Comparison of ENCODE assay signal across 17 cellular contexts in the genomic region with DNA sequence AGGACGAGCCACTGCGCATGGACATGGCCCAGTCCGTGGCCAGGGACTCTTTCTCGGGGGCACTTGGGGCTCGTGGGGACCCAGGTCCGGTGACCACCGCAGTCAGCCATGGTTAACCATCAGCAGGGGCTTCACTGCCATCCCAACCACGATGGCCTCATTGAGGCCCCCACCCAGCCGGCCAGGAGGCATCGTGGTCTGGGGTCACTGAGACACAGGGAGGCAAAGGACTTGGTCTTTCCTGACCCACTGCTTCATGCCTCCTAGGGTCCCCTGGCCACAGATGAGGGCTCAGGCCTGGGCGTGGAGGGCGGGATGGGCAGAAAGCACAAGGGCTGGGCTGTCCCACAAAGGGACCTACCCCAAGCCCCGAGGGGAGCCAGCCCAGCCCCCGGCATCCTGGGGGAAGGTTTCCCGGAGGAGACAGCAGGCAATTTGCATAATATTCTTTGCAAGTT. TPM values are rescaled to one million over a fixed set of nuclear protein-coding genes. Genes with fewer than 3 reads are reported as not detected.
A peak's percentile ranks its signal among the peaks of the same experiment; 100 is the strongest.
DNase-seq lines count a peak whose midpoint lies in the region; ATAC-seq and TF ChIP-seq lines count a peak whose summit lies in the region.
"Had no signal": no experiment of that assay in that cellular context is flagged by ENCODE, and none has a peak within 500 bp of the region (broad histone marks: within the 10 kb centered on the region; RNA-seq: fewer than 3 reads in every experiment).

No MANE protein-coding gene starts in this region.

- no peaks in the 10 kb centered on the region; the same call in 1 of the 2 replicates for H3K27me3 ChIP-seq in H7 (ENCODE audit: control insufficient read depth, insufficient read depth, low read length)
- H3K27me3 ChIP-seq in right cardiac atrium (ENCODE audit: control insufficient read depth, insufficient read depth): no peaks in the 10 kb centered on the region
- H3K27me3 ChIP-seq: colonic mucosa had no signal

- H3K36me3 ChIP-seq in H7 (replicated peaks; ENCODE audit: control insufficient read depth, insufficient read depth, low read length): no peaks in the 10 kb centered on the region
- H3K36me3 ChIP-seq: colonic mucosa had no signal

- H3K27ac ChIP-seq in RWPE1 (peak overlapping the region; percentile 59), right cardiac atrium (ENCODE audit: low read length) (no peak overlapping the region)
- H3K27ac ChIP-seq: C4-2B, colonic mucosa had no signal

- H3K4me3 Mint-ChIP-seq in stimulated activated effector memory CD8-positive, alpha-beta T cell treated with anti-CD3 and anti-CD28 coated beads, Interleukin-12 subunit alpha, Interleukin-12 subunit beta, amount 100 ng/mL, for 72 hours: no peak overlapping the region
- H3K4me3 Mint-ChIP-seq: activated CD4-positive, alpha-beta memory T cell treated with anti-CD3 and anti-CD28 coated beads for 36 hours; activated T-helper 1 cell treated with anti-CD3 and anti-CD28 coated beads, Interleukin-12 subunit alpha, Interleukin-12 subunit beta, Interleukin-2, Interleukin-4 antibody, amounts not matched to agents 30 ng/mL and 10 ng/mL and 1 ng/mL, durations not matched to agents 14 hours and 24 hours and 36 hours; neural crest cell had no signal

- intact Hi-C loops in right cardiac atrium (cut with DNase I): loop anchor here in 1 of 4 donors (10.0 kb wide), 1 partner anchor 74 kb away; no protein-coding TSS in a partner anchor

- H3K27ac Mint-ChIP-seq in stimulated activated effector memory CD8-positive, alpha-beta T cell treated with anti-CD3 and anti-CD28 coated beads, Interleukin-12 subunit alpha, Interleukin-12 subunit beta, amount 100 ng/mL, for 72 hours: peak overlapping the region; percentile 75
- H3K27ac Mint-ChIP-seq: activated CD4-positive, alpha-beta memory T cell treated with anti-CD3 and anti-CD28 coated beads for 36 hours; activated T-helper 1 cell treated with anti-CD3 and anti-CD28 coated beads, Interleukin-12 subunit alpha, Interleukin-12 subunit beta, Interleukin-2, Interleukin-4 antibody, amounts not matched to agents 30 ng/mL and 10 ng/mL and 1 ng/mL, durations not matched to agents 14 hours and 24 hours and 36 hours had no signal

- POLR2A ChIA-PET in RWPE1 (lab: Yijun Ruan, JAX; ENCODE audit: low non-redundant PET): no interaction called here

- no peaks in the 10 kb centered on the region for H3K36me3 Mint-ChIP-seq in stimulated activated effector memory CD8-positive, alpha-beta T cell treated with anti-CD3 and anti-CD28 coated beads, Interleukin-12 subunit alpha, Interleukin-12 subunit beta, amount 100 ng/mL, for 72 hours

- no peak for ATAC-seq in right cardiac atrium
- ATAC-seq in stimulated activated effector memory CD8-positive, alpha-beta T cell treated with anti-CD3 and anti-CD28 coated beads, Interleukin-12 subunit alpha, Interleukin-12 subunit beta, amount 100 ng/mL, for 72 hours: no peak

- H3K9me3 Mint-ChIP-seq in stimulated activated effector memory CD8-positive, alpha-beta T cell treated with anti-CD3 and anti-CD28 coated beads, Interleukin-12 subunit alpha, Interleukin-12 subunit beta, amount 100 ng/mL, for 72 hours: no peaks in the 10 kb centered on the region
- H3K9me3 Mint-ChIP-seq: activated CD4-positive, alpha-beta memory T cell treated with anti-CD3 and anti-CD28 coated beads for 36 hours; activated T-helper 1 cell treated with anti-CD3 and anti-CD28 coated beads, Interleukin-12 subunit alpha, Interleukin-12 subunit beta, Interleukin-2, Interleukin-4 antibody, amounts not matched to agents 30 ng/mL and 10 ng/mL and 1 ng/mL, durations not matched to agents 14 hours and 24 hours and 36 hours; neural crest cell had no signal

- CTCF ChIA-PET in RWPE1 (lab: Yijun Ruan, JAX): interaction anchor here (0.6 kb wide), 1 partner anchor 34 kb away, joined by 4 read pairs; no protein-coding TSS in a partner anchor

- no peak overlapping the region for H3K4me3 ChIP-seq in H7 (ENCODE audit: insufficient read depth, low read depth, low read length)
- no peak overlapping the region for H3K4me3 ChIP-seq in right cardiac atrium (ENCODE audit: low read length)
- H3K4me3 ChIP-seq: colonic mucosa had no signal

- H3K9me3 ChIP-seq in right cardiac atrium (ENCODE audit: control insufficient read depth, low read length): no peaks in the 10 kb centered on the region
- H3K9me3 ChIP-seq: colonic mucosa had no signal

- WGBS in right cardiac atrium: 76% methylated on average over 15 of the region's 15 CpGs

- peaks cover 45% of the 10 kb centered on the region for H3K4me1 Mint-ChIP-seq in stimulated activated effector memory CD8-positive, alpha-beta T cell treated with anti-CD3 and anti-CD28 coated beads, Interleukin-12 subunit alpha, Interleukin-12 subunit beta, amount 100 ng/mL, for 72 hours

- no peak for TF ChIP-seq CTCF in RWPE1 (conservative IDR thresholded peaks at IDR 0.05; ENCODE audit: low read depth)

- DNase-seq in H7 (peak; percentile 71), RWPE1 (ENCODE audit: low spot score) (no peak), right cardiac atrium (peak in 2 of 3 donors; percentile 43 to 53), activated gamma-delta T cell (lab: John Stamatoyannopoulos, UW) (no peak), iPS-NIHi7 (ENCODE audit: extremely low spot score) (no peak), NCI-H1417 (lab: John Stamatoyannopoulos, UW) (no peak)
- no peak for DNase-seq in stimulated activated effector memory CD8-positive, alpha-beta T cell treated with anti-CD3 and anti-CD28 coated beads, Interleukin-12 subunit alpha, Interleukin-12 subunit beta, amount 100 ng/mL, for 72 hours (ENCODE audit: low spot score in 2 of 2)
- DNase-seq: activated CD4-positive, alpha-beta memory T cell treated with anti-CD3 and anti-CD28 coated beads for 36 hours; colonic mucosa; DND-41; HCEC 1CT; NCI-H1436 treated with DMSO at 0.1 percent for 48 hours; NCI-H446; stimulated activated CD4-positive, alpha-beta T cell treated with anti-CD3 and anti-CD28 coated beads, Interleukin-4, amount 100 ng/mL, for 4 hours had no signal

- H3K4me1 ChIP-seq in right cardiac atrium (ENCODE audit: control insufficient read depth, insufficient read depth, low read length): peaks cover 13% of the 10 kb centered on the region

RNA-seq across cellular contexts. Expression of gene NACC2, which starts 6.6 kb away (rescaled TPM):
- 16.6 and 19.3 TPM in 2 replicates for total RNA-seq in H7 (2014; rRNA removed; shearing (Covaris generic))
- total RNA-seq in right cardiac atrium: 10 to 100 TPM; 31.4 to 45.3 (median 37.8) TPM
- 19.4 TPM for polyA plus RNA-seq in right cardiac atrium

RNA-seq across cellular contexts. Expression of gene TMEM250, which starts 30.2 kb away (rescaled TPM):
- total RNA-seq in H7 (2014; rRNA removed; shearing (Covaris generic)): 50.7 and 66.1 TPM in 2 replicates
- 10 to 100 TPM; 18.5 to 25.5 (median 20.9) TPM for total RNA-seq in right cardiac atrium
- polyA plus RNA-seq in right cardiac atrium: 16.5 TPM

Comparison
In these comparisons a context has a peak if more than half of its experiments do, and no peak if none do; other contexts are left out.
1. DNase-seq: peak in H7 (single experiment) and right cardiac atrium (2 of 3); none in RWPE1 (single experiment), stimulated activated effector memory CD8-positive, alpha-beta T cell treated with anti-CD3 and anti-CD28 coated beads, Interleukin-12 subunit alpha, Interleukin-12 subunit beta, amount 100 ng/mL, for 72 hours (0 of 2), activated gamma-delta T cell (single experiment), iPS-NIHi7 (single experiment) and NCI-H1417 (0 of 3).